9 cellular contexts compared by ENCODE assay signal in the genomic region with DNA sequence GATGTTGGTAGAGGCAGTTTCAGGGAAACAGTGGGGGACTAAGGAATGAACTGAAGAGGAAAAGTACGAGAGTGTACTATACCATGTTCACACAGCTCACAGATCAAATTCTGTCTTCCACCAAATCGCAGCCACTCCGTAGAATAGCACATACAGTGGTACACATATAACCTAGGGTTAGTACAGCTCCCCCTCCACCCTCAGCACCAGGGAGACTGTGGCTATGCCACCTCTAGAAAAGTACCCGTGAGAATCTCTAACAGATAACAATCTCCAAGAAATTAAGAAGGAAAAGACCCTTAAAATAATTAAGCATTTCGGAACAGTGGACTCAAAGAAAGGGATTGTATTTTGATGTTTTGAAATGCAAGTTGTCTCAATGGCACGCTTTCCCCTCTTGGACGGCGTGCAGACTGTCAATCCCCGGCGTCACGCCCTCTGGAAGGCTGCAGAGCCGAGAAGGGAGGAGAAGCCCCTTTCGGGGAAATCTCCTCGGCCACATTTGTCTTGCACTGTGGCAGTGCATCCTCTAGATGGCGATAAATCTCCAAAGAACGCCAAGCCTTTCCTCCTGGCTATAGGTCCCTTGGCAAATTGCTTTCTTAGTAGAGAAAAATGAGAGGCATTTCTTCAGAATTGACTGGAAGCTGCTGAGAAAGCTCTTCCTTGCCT.
A peak's percentile ranks its signal among the peaks of the same experiment; 100 is the strongest.
DNase-seq lines count a peak whose midpoint lies in the region; ATAC-seq, FAIRE-seq and TF ChIP-seq lines count a peak whose summit lies in the region.
"Had no signal": no experiment of that assay in that cellular context is flagged by ENCODE, and none has a peak within 500 bp of the region (broad histone marks: within the 10 kb centered on the region; RNA-seq: fewer than 3 reads in every experiment).

No MANE protein-coding gene starts in this region.

- H3K4me1 ChIP-seq in neural progenitor cell, result peaks cover 2% of the 10 kb centered on the region

- H3K9me3 Mint-ChIP-seq in activated T-cell treated with anti-CD3 and anti-CD28 coated beads, Interleukin-2, amount 50 U/mL, for 24 hours, result no peaks in the 10 kb centered on the region
- H3K9me3 Mint-ChIP-seq in neural progenitor cell, result no peaks in the 10 kb centered on the region

- peak; percentile 92 for ATAC-seq in GM19395 (IDR thresholded peaks at IDR 0.05; ENCODE audit: unreplicated experiment)
- ATAC-seq in HG03378 (IDR thresholded peaks at IDR 0.05; ENCODE audit: unreplicated experiment), result peak; percentile 84

- H3K4me3 ChIP-seq in fibroblast of pulmonary artery (replicated peaks; ENCODE audit: low read depth, low read length), result no peak overlapping the region
- peak overlapping the region; percentile 33 for H3K4me3 ChIP-seq in neural progenitor cell

- no peaks in the 10 kb centered on the region for H3K36me3 ChIP-seq in neural progenitor cell

- H3K4me2 ChIP-seq in neural progenitor cell, result peak overlapping the region; percentile 70

- peak; percentile 89 for FAIRE-seq in urothelium cell line (lab: Jason Lieb, UNC)

- H3K36me3 Mint-ChIP-seq in activated T-cell treated with anti-CD3 and anti-CD28 coated beads, Interleukin-2, amount 50 U/mL, for 24 hours (ENCODE audit: low read depth), result no peaks in the 10 kb centered on the region
- H3K36me3 Mint-ChIP-seq in neural progenitor cell, result no peaks in the 10 kb centered on the region

- H2AFZ ChIP-seq in neural progenitor cell (replicated peaks), result peak overlapping the region; percentile 82

- TF ChIP-seq CTCF in fibroblast of pulmonary artery (IDR thresholded peaks at IDR 0.05; ENCODE audit: low read length, missing control alignments), result peak; percentile 92
- peak; percentile 80 for TF ChIP-seq CTCF in neural progenitor cell (IDR thresholded peaks at IDR 0.05)

- peaks cover 10% of the 10 kb centered on the region for H3K4me1 Mint-ChIP-seq in activated T-cell treated with anti-CD3 and anti-CD28 coated beads, Interleukin-2, amount 50 U/mL, for 24 hours (ENCODE audit: low read depth)
- H3K4me1 Mint-ChIP-seq in neural progenitor cell, result peaks cover 10% of the 10 kb centered on the region

- H3K27me3 Mint-ChIP-seq in activated T-cell treated with anti-CD3 and anti-CD28 coated beads, Interleukin-2, amount 50 U/mL, for 24 hours, result peaks cover 40% of the 10 kb centered on the region
- no peaks in the 10 kb centered on the region for H3K27me3 Mint-ChIP-seq in neural progenitor cell (ENCODE audit: insufficient read depth, low read depth)

- no peaks in the 10 kb centered on the region for H4K20me1 ChIP-seq in neural progenitor cell (ENCODE audit: low read depth)

- no peak overlapping the region for H3K27ac Mint-ChIP-seq in activated T-cell treated with anti-CD3 and anti-CD28 coated beads, Interleukin-2, amount 50 U/mL, for 24 hours
- no peak overlapping the region for H3K27ac Mint-ChIP-seq in neural progenitor cell

- H3K27ac ChIP-seq in neural progenitor cell, result no peak overlapping the region
- H3K27ac ChIP-seq: epithelial cell of prostate had no signal

- peaks cover 14% of the 10 kb centered on the region for H3K27me3 ChIP-seq in neural progenitor cell

- no peaks in the 10 kb centered on the region for H3K9me3 ChIP-seq in neural progenitor cell (ENCODE audit: low read depth)

- DNase-seq in DMS114 treated with DMSO at 0.1 percent for 48 hours (lab: John Stamatoyannopoulos, UW; ENCODE audit: unreplicated experiment) (peak; percentile 81), NOMO-1 treated with dmso at 0.1 percent for 144 hours (lab: John Stamatoyannopoulos, UW; ENCODE audit: unreplicated experiment) (peak; percentile 5), fibroblast of pulmonary artery (ENCODE audit: low read depth) (peak; percentile 70), neural progenitor cell (ENCODE audit: low spot score) (peak; percentile 88), urothelium cell line (ENCODE audit: low spot score) (peak; percentile 91)
- DNase-seq in activated T-cell treated with anti-CD3 and anti-CD28 coated beads, Interleukin-2, amount 50 U/mL, for 24 hours, result peak; percentile 45

- H3K9ac ChIP-seq in neural progenitor cell, result no peak overlapping the region

- H3K4me3 Mint-ChIP-seq in activated T-cell treated with anti-CD3 and anti-CD28 coated beads, Interleukin-2, amount 50 U/mL, for 24 hours, result no peak overlapping the region
- peak overlapping the region; percentile 61 for H3K4me3 Mint-ChIP-seq in neural progenitor cell

- no peaks in the 10 kb centered on the region for H3K79me2 ChIP-seq in neural progenitor cell (ENCODE audit: low read depth)

- no peaks in the 10 kb centered on the region for H3F3A ChIP-seq in neural progenitor cell (ENCODE audit: low read depth)

Comparison
In these comparisons a context has a peak if more than half of its experiments do, and no peak if none do; other contexts are left out.
1. DNase-seq: peak in every context shown above with its lines; median percentile 91 in urothelium cell line; 88 in neural progenitor cell; 81 in DMS114 treated with DMSO at 0.1 percent for 48 hours; 70 in fibroblast of pulmonary artery; 45 in activated T-cell treated with anti-CD3 and anti-CD28 coated beads, Interleukin-2, amount 50 U/mL, for 24 hours; 5 in NOMO-1 treated with dmso at 0.1 percent for 144 hours.